Comparison of ENCODE assay signal across 8 cellular contexts in genomic region chr1:153919879-153920852, GRCh38. TPM values are rescaled to one million over a fixed set of nuclear protein-coding genes. Genes with fewer than 3 reads are reported as not detected.
DNase-seq lines count a peak whose midpoint lies in the region; ATAC-seq and TF ChIP-seq lines count a peak whose summit lies in the region.

No MANE protein-coding gene starts in this region.

- H3K4me1 Mint-ChIP-seq in T-cell: peaks cover 52 to 70% (median 69%) of the 10 kb centered on the region in 3 donors

- H3K36me3 Mint-ChIP-seq in T-cell: peaks cover 11% of the 10 kb centered on the region

- POLR2A ChIA-PET in T-cell (lab: Charles Lee): interaction anchor here (0.5 to 0.9 kb wide), 4 partner anchors 23 to 93 kb away, joined by 3 to 14 read pairs (median 7); no protein-coding TSS in a partner anchor

- intact Hi-C loops in sigmoid colon (cut with DNase I): loop anchor here (5.0 kb wide), 3 partner anchors 37 to 98 kb away; partner anchors contain the start of gene CRTC2

- H3K4me3 ChIP-seq in ACC112 (ENCODE audit: low read depth, low read length) (peak overlapping the region; percentile 97), epithelial cell of proximal tubule (ENCODE audit: low read depth, low read length) (peak overlapping the region; percentile 90), sigmoid colon (peak overlapping the region in 1 of 4 donors; percentile 75)

- WGBS in sigmoid colon, 2 donors: 53 to 55% methylated on average over 4 of the region's 4 CpGs

- peak overlapping the region; percentile 73 to 77 for H3K27ac Mint-ChIP-seq in T-cell

- TF ChIP-seq CTCF in GM13976 (IDR thresholded peaks at IDR 0.05; ENCODE audit: borderline replicate concordance, control extremely low read depth, extremely low read depth, insufficient read depth, missing control alignments) (peak; percentile 32), epithelial cell of proximal tubule (conservative IDR thresholded peaks at IDR 0.05; ENCODE audit: low read depth, low read length) (peak; percentile 53), sigmoid colon (IDR thresholded peaks at IDR 0.05) (peak in 1 of 4 experiments; percentile 19)

- H3K79me2 ChIP-seq in ACC112 (ENCODE audit: control insufficient read depth, insufficient read depth, low read length, unreplicated experiment): peaks cover 67% of the 10 kb centered on the region

- TF ChIP-seq EP300 in sigmoid colon (IDR thresholded peaks at IDR 0.05): no peak

- H3K36me3 ChIP-seq in ACC112 (ENCODE audit: insufficient read depth, low read length): no peaks in the 10 kb centered on the region
- no peaks in the 10 kb centered on the region for H3K36me3 ChIP-seq in sigmoid colon

- in situ Hi-C loops in GM13976 (cut with MboI; ENCODE audit: low sequenced_read_pairs, unreplicated experiment): no loop called here

- no peaks in the 10 kb centered on the region for H3K27me3 ChIP-seq in ACC112 (ENCODE audit: insufficient read depth, low read length)
- H3K27me3 ChIP-seq in sigmoid colon: no peaks in the 10 kb centered on the region

- DNase-seq in GM13976 (ENCODE audit: low spot score): peak; percentile 29
- peak in 8 of 34 experiments; percentile 8 to 23 (median 16) for DNase-seq in T-cell
- DNase-seq in epithelial cell of proximal tubule (ENCODE audit: low read depth): no peak
- DNase-seq in sigmoid colon: no peak
- no peak for DNase-seq in activated CD4-positive, alpha-beta T cell treated with anti-CD3 and anti-CD28 coated beads, Interleukin-2, amount 50 U/mL, for 48 hours

- peak overlapping the region; percentile 90 to 96 (median 91) for H3K4me3 Mint-ChIP-seq in T-cell

- peaks cover 0 to 1% of the 10 kb centered on the region in 2 donors for H3K27me3 Mint-ChIP-seq in T-cell

- TF ChIP-seq POLR2A in sigmoid colon (IDR thresholded peaks at IDR 0.05): no peak

- no peak for ATAC-seq in T-cell (replicated peaks in 1 of 4)
- no peak for ATAC-seq in HG03135 (IDR thresholded peaks at IDR 0.05; ENCODE audit: unreplicated experiment)
- no peak for ATAC-seq in GM21786 (IDR thresholded peaks at IDR 0.05; ENCODE audit: unreplicated experiment)

- H3K27ac ChIP-seq in ACC112 (ENCODE audit: low read depth, low read length): no peak overlapping the region
- peak overlapping the region; percentile 47 to 97 (median 89) for H3K27ac ChIP-seq in sigmoid colon

- no peaks in the 10 kb centered on the region for H3K9me3 ChIP-seq in sigmoid colon

- H3K9me3 Mint-ChIP-seq in T-cell: no peaks in the 10 kb centered on the region

- H3K4me1 ChIP-seq in ACC112 (ENCODE audit: control insufficient read depth, insufficient read depth, low read length, unreplicated experiment): peaks cover 23% of the 10 kb centered on the region
- H3K4me1 ChIP-seq in sigmoid colon: peaks cover 0 to 61% (median 47%) of the 10 kb centered on the region in 4 donors

- CTCF ChIA-PET in T-cell (lab: Charles Lee): interaction anchor here in 1 of 2 donors (0.6 to 2.9 kb wide), 6 partner anchors 10 to 189 kb away, joined by 3 to 10 read pairs (median 5); partner anchors contain the start of gene RAB13

- H2AFZ ChIP-seq in ACC112 (ENCODE audit: low read length, unreplicated experiment): no peak overlapping the region

RNA-seq across cellular contexts. Expression of gene GATAD2B, which starts 2.6 kb away (rescaled TPM):
- total RNA-seq in T-cell: 100 to 1,000 TPM in 3 of 5 donors, 10 to 100 TPM in 2; 94.6 to 107 (median 103) TPM
- total RNA-seq in epithelial cell of proximal tubule: 6.8 and 10.3 TPM in 2 replicates
- 10 to 100 TPM; 16.4 to 37.4 (median 19.8) TPM for total RNA-seq in sigmoid colon
- 1 to 10 TPM; 1.8 to 7.9 (median 3.9) TPM for polyA plus RNA-seq in sigmoid colon

RNA-seq across cellular contexts. Expression of gene DENND4B, which starts 26.4 kb away (rescaled TPM):
- total RNA-seq in T-cell: 100 to 1,000 TPM; 161 to 220 (median 196) TPM
- 19.1 and 42.5 TPM in 2 replicates for total RNA-seq in epithelial cell of proximal tubule
- total RNA-seq in sigmoid colon: 10 to 100 TPM; 17.9 to 34.9 (median 23.1) TPM
- polyA plus RNA-seq in sigmoid colon: 10 to 100 TPM in 1 of 3 donors, 1 to 10 TPM in 2; 4.9 to 41.6 (median 9.0) TPM

RNA-seq across cellular contexts. Expression of gene CRTC2, which starts 38.2 kb away (rescaled TPM):
- total RNA-seq in T-cell (100 to 1,000 TPM; 108 to 153 (median 122) TPM), epithelial cell of proximal tubule (20.2 and 24.6 TPM in 2 replicates), sigmoid colon (10 to 100 TPM; 13.7 to 23.3 (median 15.0) TPM)
- 10 to 100 TPM; 17.8 to 32.9 (median 18.6) TPM for polyA plus RNA-seq in sigmoid colon

RNA-seq across cellular contexts. Expression of gene SLC39A1, which starts 43.2 kb away (rescaled TPM):
- total RNA-seq in T-cell: 10 to 100 TPM; 15.1 to 22.0 (median 16.4) TPM
- total RNA-seq in epithelial cell of proximal tubule: 107 and 145 TPM in 2 replicates
- total RNA-seq in sigmoid colon: 10 to 100 TPM; 50.7 to 80.3 (median 76.1) TPM
- polyA plus RNA-seq in sigmoid colon: 10 to 100 TPM; 25.7 to 97.5 (median 28.8) TPM

RNA-seq across cellular contexts. Expression of gene CREB3L4, which starts 47.5 kb away (rescaled TPM):
- 1 to 10 TPM; 3.3 to 9.0 (median 6.3) TPM for total RNA-seq in T-cell
- total RNA-seq in epithelial cell of proximal tubule: 10.7 and 15.3 TPM in 2 replicates
- total RNA-seq in sigmoid colon: 10 to 100 TPM in 2 of 4 donors, 1 to 10 TPM in 2; 7.9 to 13.8 (median 10.2) TPM
- polyA plus RNA-seq in sigmoid colon: 10 to 100 TPM in 2 of 3 donors, 1 to 10 TPM in 1; 7.9 to 18.0 (median 16.8) TPM
